In the genomic region with DNA sequence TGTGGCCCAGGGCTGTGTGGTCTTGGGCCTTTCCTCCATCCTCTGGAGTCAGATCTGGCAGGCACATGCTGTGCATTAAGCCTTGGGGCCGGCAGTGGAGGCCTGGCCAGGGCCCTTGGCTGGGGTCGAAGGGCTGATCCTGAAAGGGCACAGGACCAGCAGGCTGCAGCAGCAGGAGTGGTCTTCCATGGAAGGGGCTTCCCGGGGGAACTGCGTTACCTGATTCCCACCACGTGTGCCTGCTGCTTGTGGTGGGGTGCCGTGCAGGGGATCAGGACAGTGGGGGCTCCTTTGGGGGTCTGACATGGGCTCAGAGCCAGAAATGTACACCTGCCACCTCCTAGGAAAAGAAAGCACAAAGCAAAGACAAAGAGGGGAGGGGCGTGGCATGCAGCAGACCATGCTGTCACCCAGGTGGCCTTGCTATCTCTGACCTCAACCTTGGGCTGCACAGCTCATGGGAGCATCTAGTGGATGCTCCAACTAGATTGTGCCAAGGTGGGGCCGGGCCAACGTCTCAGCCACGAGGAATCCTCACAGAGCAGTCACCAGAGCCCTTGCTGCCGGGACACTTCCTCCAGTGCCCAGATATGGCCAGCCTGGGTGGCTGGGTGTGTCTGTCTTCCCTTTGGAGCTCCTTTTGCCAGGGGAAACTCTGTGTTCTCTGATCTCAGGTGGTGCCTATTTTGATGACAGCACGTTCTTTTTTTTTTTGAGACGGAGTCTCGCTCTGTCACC, we compare ENCODE assay signal across 1 cellular context.
TF ChIP-seq lines count a peak whose summit lies in the region.

No MANE protein-coding gene starts in this region.

TF ChIP-seq in WTC11, 78 proteins besides CTCF, POLR2A, EP300 and RAD21 (continued from another document):
- TF ChIP-seq, protein P1, sequence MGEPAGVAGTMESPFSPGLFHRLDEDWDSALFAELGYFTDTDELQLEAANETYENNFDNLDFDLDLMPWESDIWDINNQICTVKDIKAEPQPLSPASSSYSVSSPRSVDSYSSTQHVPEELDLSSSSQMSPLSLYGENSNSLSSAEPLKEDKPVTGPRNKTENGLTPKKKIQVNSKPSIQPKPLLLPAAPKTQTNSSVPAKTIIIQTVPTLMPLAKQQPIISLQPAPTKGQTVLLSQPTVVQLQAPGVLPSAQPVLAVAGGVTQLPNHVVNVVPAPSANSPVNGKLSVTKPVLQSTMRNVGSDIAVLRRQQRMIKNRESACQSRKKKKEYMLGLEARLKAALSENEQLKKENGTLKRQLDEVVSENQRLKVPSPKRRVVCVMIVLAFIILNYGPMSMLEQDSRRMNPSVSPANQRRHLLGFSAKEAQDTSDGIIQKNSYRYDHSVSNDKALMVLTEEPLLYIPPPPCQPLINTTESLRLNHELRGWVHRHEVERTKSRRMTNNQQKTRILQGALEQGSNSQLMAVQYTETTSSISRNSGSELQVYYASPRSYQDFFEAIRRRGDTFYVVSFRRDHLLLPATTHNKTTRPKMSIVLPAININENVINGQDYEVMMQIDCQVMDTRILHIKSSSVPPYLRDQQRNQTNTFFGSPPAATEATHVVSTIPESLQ (CRISPR knock-in tag; IDR thresholded peaks at IDR 0.05), result no peak
- no peak for TF ChIP-seq TP53 (CRISPR knock-in tag; IDR thresholded peaks at IDR 0.05)
- no peak for TF ChIP-seq OVOL2 (CRISPR knock-in tag; IDR thresholded peaks at IDR 0.05; ENCODE audit: borderline replicate concordance)
- TF ChIP-seq, protein P2, sequence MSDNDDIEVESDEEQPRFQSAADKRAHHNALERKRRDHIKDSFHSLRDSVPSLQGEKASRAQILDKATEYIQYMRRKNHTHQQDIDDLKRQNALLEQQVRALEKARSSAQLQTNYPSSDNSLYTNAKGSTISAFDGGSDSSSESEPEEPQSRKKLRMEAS (CRISPR knock-in tag; IDR thresholded peaks at IDR 0.05), result no peak
- TF ChIP-seq NR1H2 (CRISPR knock-in tag; IDR thresholded peaks at IDR 0.05), result no peak
- TF ChIP-seq, protein P3, sequence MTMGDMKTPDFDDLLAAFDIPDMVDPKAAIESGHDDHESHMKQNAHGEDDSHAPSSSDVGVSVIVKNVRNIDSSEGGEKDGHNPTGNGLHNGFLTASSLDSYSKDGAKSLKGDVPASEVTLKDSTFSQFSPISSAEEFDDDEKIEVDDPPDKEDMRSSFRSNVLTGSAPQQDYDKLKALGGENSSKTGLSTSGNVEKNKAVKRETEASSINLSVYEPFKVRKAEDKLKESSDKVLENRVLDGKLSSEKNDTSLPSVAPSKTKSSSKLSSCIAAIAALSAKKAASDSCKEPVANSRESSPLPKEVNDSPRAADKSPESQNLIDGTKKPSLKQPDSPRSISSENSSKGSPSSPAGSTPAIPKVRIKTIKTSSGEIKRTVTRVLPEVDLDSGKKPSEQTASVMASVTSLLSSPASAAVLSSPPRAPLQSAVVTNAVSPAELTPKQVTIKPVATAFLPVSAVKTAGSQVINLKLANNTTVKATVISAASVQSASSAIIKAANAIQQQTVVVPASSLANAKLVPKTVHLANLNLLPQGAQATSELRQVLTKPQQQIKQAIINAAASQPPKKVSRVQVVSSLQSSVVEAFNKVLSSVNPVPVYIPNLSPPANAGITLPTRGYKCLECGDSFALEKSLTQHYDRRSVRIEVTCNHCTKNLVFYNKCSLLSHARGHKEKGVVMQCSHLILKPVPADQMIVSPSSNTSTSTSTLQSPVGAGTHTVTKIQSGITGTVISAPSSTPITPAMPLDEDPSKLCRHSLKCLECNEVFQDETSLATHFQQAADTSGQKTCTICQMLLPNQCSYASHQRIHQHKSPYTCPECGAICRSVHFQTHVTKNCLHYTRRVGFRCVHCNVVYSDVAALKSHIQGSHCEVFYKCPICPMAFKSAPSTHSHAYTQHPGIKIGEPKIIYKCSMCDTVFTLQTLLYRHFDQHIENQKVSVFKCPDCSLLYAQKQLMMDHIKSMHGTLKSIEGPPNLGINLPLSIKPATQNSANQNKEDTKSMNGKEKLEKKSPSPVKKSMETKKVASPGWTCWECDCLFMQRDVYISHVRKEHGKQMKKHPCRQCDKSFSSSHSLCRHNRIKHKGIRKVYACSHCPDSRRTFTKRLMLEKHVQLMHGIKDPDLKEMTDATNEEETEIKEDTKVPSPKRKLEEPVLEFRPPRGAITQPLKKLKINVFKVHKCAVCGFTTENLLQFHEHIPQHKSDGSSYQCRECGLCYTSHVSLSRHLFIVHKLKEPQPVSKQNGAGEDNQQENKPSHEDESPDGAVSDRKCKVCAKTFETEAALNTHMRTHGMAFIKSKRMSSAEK (CRISPR knock-in tag; IDR thresholded peaks at IDR 0.05; ENCODE audit: borderline replicate concordance), result no peak
- no peak for TF ChIP-seq NFE2L1 (CRISPR knock-in tag; IDR thresholded peaks at IDR 0.05)
- TF ChIP-seq ZBTB21 (CRISPR knock-in tag; IDR thresholded peaks at IDR 0.05; ENCODE audit: borderline replicate concordance), result no peak
- TF ChIP-seq, protein P4, sequence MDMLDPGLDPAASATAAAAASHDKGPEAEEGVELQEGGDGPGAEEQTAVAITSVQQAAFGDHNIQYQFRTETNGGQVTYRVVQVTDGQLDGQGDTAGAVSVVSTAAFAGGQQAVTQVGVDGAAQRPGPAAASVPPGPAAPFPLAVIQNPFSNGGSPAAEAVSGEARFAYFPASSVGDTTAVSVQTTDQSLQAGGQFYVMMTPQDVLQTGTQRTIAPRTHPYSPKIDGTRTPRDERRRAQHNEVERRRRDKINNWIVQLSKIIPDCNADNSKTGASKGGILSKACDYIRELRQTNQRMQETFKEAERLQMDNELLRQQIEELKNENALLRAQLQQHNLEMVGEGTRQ (CRISPR knock-in tag; IDR thresholded peaks at IDR 0.05), result no peak
- no peak for TF ChIP-seq KAT7 (CRISPR knock-in tag; IDR thresholded peaks at IDR 0.05; ENCODE audit: borderline replicate concordance)
